1 cellular context compared by ENCODE assay signal in genomic region chr22:49962012-49962750, GRCh38.
TF ChIP-seq lines count a peak whose summit lies in the region.

No MANE protein-coding gene starts in this region.

TF ChIP-seq in HepG2, 621 proteins besides CTCF, POLR2A, EP300 and RAD21 (continued from another document and continues in another):
- TF ChIP-seq PCBP1 (IDR thresholded peaks at IDR 0.05; ENCODE audit: borderline replicate concordance, low read depth, low read length): peak; percentile 58; the same call in 1 of the 2 replicates
- TF ChIP-seq ZNF713 (CRISPR knock-in tag; IDR thresholded peaks at IDR 0.05): 0 out of 2 replicates have a peak, but pooled peaks have one; percentile 4
- peak; percentile 65 for TF ChIP-seq FOSL2 (CRISPR knock-in tag; IDR thresholded peaks at IDR 0.05)
- TF ChIP-seq NR2C2 (CRISPR knock-in tag; IDR thresholded peaks at IDR 0.05; ENCODE audit: borderline replicate concordance): peak; percentile 61; the same call in 1 of the 2 replicates
- peak; percentile 95 for TF ChIP-seq SIX4 (CRISPR knock-in tag; IDR thresholded peaks at IDR 0.05)
- peak; percentile 51; the same call in 1 of the 2 replicates for TF ChIP-seq CREB1 (IDR thresholded peaks at IDR 0.05)
- no peak for TF ChIP-seq CREB1 (CRISPR knock-in tag; IDR thresholded peaks at IDR 0.05)
- peak; percentile 28; the same call in 1 of the 2 replicates for TF ChIP-seq CCDC6 (CRISPR knock-in tag; IDR thresholded peaks at IDR 0.05)
- peak; percentile 24; the same call in 1 of the 2 replicates for TF ChIP-seq ARNTL (CRISPR knock-in tag; IDR thresholded peaks at IDR 0.05)
- 0 out of 2 replicates have a peak, but pooled peaks have one; percentile 47 for TF ChIP-seq CHD2 (IDR thresholded peaks at IDR 0.05; ENCODE audit: low read depth, low read length)
- no peak for TF ChIP-seq NFIC (IDR thresholded peaks at IDR 0.05; ENCODE audit: low read length)
- TF ChIP-seq SOX13 (IDR thresholded peaks at IDR 0.05): no peak
- peak in 1 of 2 experiments; percentile 20; a peak in 1 of 4 replicates for TF ChIP-seq SOX13 (CRISPR knock-in tag; conservative IDR thresholded peaks at IDR 0.05 in 1 of 2, IDR thresholded peaks at IDR 0.05 in 1 of 2)
- peak; percentile 33; the same call in 1 of the 2 replicates for TF ChIP-seq ELF1 (CRISPR knock-in tag; IDR thresholded peaks at IDR 0.05)
- 0 out of 2 replicates have a peak, but pooled peaks have one; percentile 52 for TF ChIP-seq ZNF431 (CRISPR knock-in tag; IDR thresholded peaks at IDR 0.05; ENCODE audit: borderline replicate concordance, low read depth)
- TF ChIP-seq TFE3 (CRISPR knock-in tag; IDR thresholded peaks at IDR 0.05): peak; percentile 89
- TF ChIP-seq ZNF512 (CRISPR knock-in tag; IDR thresholded peaks at IDR 0.05): no peak
- TF ChIP-seq ZNF280D (CRISPR knock-in tag; IDR thresholded peaks at IDR 0.05): peak; percentile 32; the same call in 1 of the 2 replicates
- no peak for TF ChIP-seq DNMT3B (CRISPR knock-in tag; conservative IDR thresholded peaks at IDR 0.05)
- TF ChIP-seq ZNF264 (CRISPR knock-in tag; IDR thresholded peaks at IDR 0.05): no peak
- TF ChIP-seq ASH2L (IDR thresholded peaks at IDR 0.05; ENCODE audit: insufficient read length, low read depth, low read length): peak; percentile 29
- TF ChIP-seq RXRB (CRISPR knock-in tag; IDR thresholded peaks at IDR 0.05; ENCODE audit: borderline replicate concordance): no peak
- no peak for TF ChIP-seq SP1 (IDR thresholded peaks at IDR 0.05)
- 0 out of 2 replicates have a peak, but pooled peaks have one; percentile 9 for TF ChIP-seq SP1 (CRISPR knock-in tag; IDR thresholded peaks at IDR 0.05)
- TF ChIP-seq ZBTB7B (CRISPR knock-in tag; IDR thresholded peaks at IDR 0.05): 0 out of 2 replicates have a peak, but pooled peaks have one; percentile 7
- peak; percentile 32; the same call in 1 of the 2 replicates for TF ChIP-seq PHF20 (CRISPR knock-in tag; IDR thresholded peaks at IDR 0.05)
- 0 out of 2 replicates have a peak, but pooled peaks have one; percentile 19 for TF ChIP-seq ZNF790 (CRISPR knock-in tag; IDR thresholded peaks at IDR 0.05; ENCODE audit: borderline replicate concordance)
- TF ChIP-seq SP5 (CRISPR knock-in tag; IDR thresholded peaks at IDR 0.05; ENCODE audit: borderline replicate concordance, low read depth): peak; percentile 80
- TF ChIP-seq TFAP4 (IDR thresholded peaks at IDR 0.05; ENCODE audit: borderline replicate concordance, low read depth): peak; percentile 39; the same call in 1 of the 2 replicates
- TF ChIP-seq WIZ (CRISPR knock-in tag; IDR thresholded peaks at IDR 0.05): no peak
- TF ChIP-seq TBX2 (CRISPR knock-in tag; IDR thresholded peaks at IDR 0.05; ENCODE audit: borderline replicate concordance): no peak
- no peak for TF ChIP-seq RAD51 (IDR thresholded peaks at IDR 0.05; ENCODE audit: borderline replicate concordance)
- peak; percentile 97 for TF ChIP-seq PATZ1 (CRISPR knock-in tag; IDR thresholded peaks at IDR 0.05)
- TF ChIP-seq ZNF543 (CRISPR knock-in tag; IDR thresholded peaks at IDR 0.05): no peak
- TF ChIP-seq MXD1 (CRISPR knock-in tag; IDR thresholded peaks at IDR 0.05): 0 out of 2 replicates have a peak, but pooled peaks have one; percentile 20
- TF ChIP-seq ZNF781 (CRISPR knock-in tag; IDR thresholded peaks at IDR 0.05; ENCODE audit: borderline replicate concordance, not compliant biosample characterization): peak; percentile 60
- TF ChIP-seq ZNF720 (CRISPR knock-in tag; IDR thresholded peaks at IDR 0.05): no peak
- TF ChIP-seq ZNF275 (CRISPR knock-in tag; IDR thresholded peaks at IDR 0.05; ENCODE audit: borderline replicate concordance): no peak
- TF ChIP-seq MZF1 (CRISPR knock-in tag; IDR thresholded peaks at IDR 0.05; ENCODE audit: borderline replicate concordance): 0 out of 2 replicates have a peak, but pooled peaks have one; percentile 31
- no peak for TF ChIP-seq FOXP1 (IDR thresholded peaks at IDR 0.05)
- 0 out of 2 replicates have a peak, but pooled peaks have one; percentile 52 for TF ChIP-seq FOXP1 (CRISPR knock-in tag; IDR thresholded peaks at IDR 0.05)
- peak in 1 of 2 experiments; percentile 35; a peak in 1 of 4 replicates for TF ChIP-seq NR2F1 (CRISPR knock-in tag; IDR thresholded peaks at IDR 0.05)
- TF ChIP-seq ZMYM3 (CRISPR knock-in tag; IDR thresholded peaks at IDR 0.05): 0 out of 2 replicates have a peak, but pooled peaks have one; percentile 43
- 0 out of 2 replicates have a peak, but pooled peaks have one; percentile 9 for TF ChIP-seq ZMYM4 (CRISPR knock-in tag; IDR thresholded peaks at IDR 0.05)
- TF ChIP-seq SKI (IDR thresholded peaks at IDR 0.05; ENCODE audit: partially characterized antibody): peak; percentile 24
- 0 out of 2 replicates have a peak, but pooled peaks have one; percentile 62 for TF ChIP-seq SIN3A (IDR thresholded peaks at IDR 0.05; ENCODE audit: borderline replicate concordance, low read depth, low read length)
- peak; percentile 72; the same call in 1 of the 2 replicates for TF ChIP-seq ZFX (CRISPR knock-in tag; IDR thresholded peaks at IDR 0.05; ENCODE audit: low read depth)
- peak; percentile 82 for TF ChIP-seq PHF21A (CRISPR knock-in tag; IDR thresholded peaks at IDR 0.05)
- 0 out of 2 replicates have a peak, but pooled peaks have one; percentile 40 for TF ChIP-seq ZFP91 (CRISPR knock-in tag; IDR thresholded peaks at IDR 0.05; ENCODE audit: borderline replicate concordance)
- peak; percentile 54; the same call in 1 of the 2 replicates for TF ChIP-seq ZNF292 (CRISPR knock-in tag; IDR thresholded peaks at IDR 0.05; ENCODE audit: borderline replicate concordance, low read depth)
- no peak for TF ChIP-seq SNRNP70 (IDR thresholded peaks at IDR 0.05; ENCODE audit: low read depth, low read length)
